ENCODE assay signal across 11 cellular contexts in genomic region chr9:114276908-114277821, GRCh38. TPM values are rescaled to one million over a fixed set of nuclear protein-coding genes. Genes with fewer than 3 reads are reported as not detected.
DNase-seq lines count a peak whose midpoint lies in the region; ATAC-seq, FAIRE-seq and TF ChIP-seq lines count a peak whose summit lies in the region.
"Had no signal": no experiment of that assay in that cellular context is flagged by ENCODE, and none has a peak within 500 bp of the region (broad histone marks: within the 10 kb centered on the region; RNA-seq: fewer than 3 reads in every experiment).

No MANE protein-coding gene starts in this region.

- intact Hi-C loops in heart left ventricle (cut with DNase I) (loop anchor here in 1 of 10 donors (10.0 kb wide), 1 partner anchor 122 kb away; the partner anchor contains the start of gene COL27A1), Right ventricle myocardium inferior (cut with DNase I) (no loop called here), left lung (cut with DNase I) (no loop called here)

- no peak overlapping the region for H3K27ac ChIP-seq in heart left ventricle
- peak overlapping the region; percentile 66 for H3K27ac ChIP-seq in brain microvascular endothelial cell
- no peak overlapping the region for H3K27ac ChIP-seq in left lung

- DNase-seq in heart left ventricle, result peak in 4 of 5 donors; percentile 6 to 30 (median 10)
- DNase-seq in Right ventricle myocardium inferior (ENCODE audit: missing footprints), result no peak
- DNase-seq in brain microvascular endothelial cell, result peak; percentile 93
- DNase-seq in left lung, result peak in 1 of 2 donors; percentile 46
- DNase-seq in urothelium cell line (ENCODE audit: low spot score), result peak; percentile 83
- DNase-seq in activated CD8-positive, alpha-beta T cell treated with anti-CD3 and anti-CD28 coated beads, Interleukin-2, amount 10 ng/mL, durations not matched to agents 7 days and 5 days, result no peak
- no peak for DNase-seq in DMS114 treated with DMSO at 0.1 percent for 48 hours (lab: John Stamatoyannopoulos, UW; ENCODE audit: unreplicated experiment)
- no peak for DNase-seq in activated CD4-positive, CD25-positive, alpha-beta regulatory T cell (lab: John Stamatoyannopoulos, UW)
- DNase-seq: anterior cingulate cortex, T-helper 9 cell had no signal

- no peaks in the 10 kb centered on the region for H3K4me1 Mint-ChIP-seq in activated CD8-positive, alpha-beta T cell treated with anti-CD3 and anti-CD28 coated beads, Interleukin-2, amount 10 ng/mL, durations not matched to agents 7 days and 5 days (ENCODE audit: low read depth)
- H3K4me1 Mint-ChIP-seq: CD4-positive, alpha-beta memory T cell had no signal

- H3K36me3 ChIP-seq in heart left ventricle, result no peaks in the 10 kb centered on the region
- no peaks in the 10 kb centered on the region for H3K36me3 ChIP-seq in brain microvascular endothelial cell (replicated peaks)
- peaks cover 0 to 4% of the 10 kb centered on the region in 2 donors for H3K36me3 ChIP-seq in left lung

- POLR2A ChIA-PET in activated CD8-positive, alpha-beta T cell treated with anti-CD3 and anti-CD28 coated beads, Interleukin-2, amount 10 ng/mL, durations not matched to agents 7 days and 5 days (lab: Charles Lee), result no interaction called here

- peak; percentile 76 for FAIRE-seq in urothelium cell line (lab: Jason Lieb, UNC)

- H3K36me3 Mint-ChIP-seq in activated CD8-positive, alpha-beta T cell treated with anti-CD3 and anti-CD28 coated beads, Interleukin-2, amount 10 ng/mL, durations not matched to agents 7 days and 5 days (ENCODE audit: low read depth), result no peaks in the 10 kb centered on the region
- H3K36me3 Mint-ChIP-seq: CD4-positive, alpha-beta memory T cell had no signal

- H3K9me3 Mint-ChIP-seq in activated CD8-positive, alpha-beta T cell treated with anti-CD3 and anti-CD28 coated beads, Interleukin-2, amount 10 ng/mL, durations not matched to agents 7 days and 5 days (ENCODE audit: insufficient read depth), result no peaks in the 10 kb centered on the region

- in situ Hi-C loops in brain microvascular endothelial cell (cut with HindIII; ENCODE audit: low pct_ligation_motif_present, low sequenced_read_pairs), result no loop called here

- no peak for TF ChIP-seq POLR2A in heart left ventricle (IDR thresholded peaks at IDR 0.05)

- no peak for TF ChIP-seq CTCF in heart left ventricle (IDR thresholded peaks at IDR 0.05)
- TF ChIP-seq CTCF in brain microvascular endothelial cell (IDR thresholded peaks at IDR 0.05; ENCODE audit: low read depth, low read length, missing control alignments), result no peak
- TF ChIP-seq CTCF in left lung (IDR thresholded peaks at IDR 0.05), result no peak

- CTCF ChIA-PET in activated CD8-positive, alpha-beta T cell treated with anti-CD3 and anti-CD28 coated beads, Interleukin-2, amount 10 ng/mL, durations not matched to agents 7 days and 5 days (lab: Charles Lee), result no interaction called here

- ATAC-seq in heart left ventricle, result no peak
- no peak for ATAC-seq in Right ventricle myocardium inferior
- ATAC-seq in left lung, result peak; percentile 52
- no peak for ATAC-seq in activated CD8-positive, alpha-beta T cell treated with anti-CD3 and anti-CD28 coated beads, Interleukin-2, amount 10 ng/mL, durations not matched to agents 7 days and 5 days

- no peak overlapping the region for H3K4me3 Mint-ChIP-seq in activated CD8-positive, alpha-beta T cell treated with anti-CD3 and anti-CD28 coated beads, Interleukin-2, amount 10 ng/mL, durations not matched to agents 7 days and 5 days
- H3K4me3 Mint-ChIP-seq: CD4-positive, alpha-beta memory T cell had no signal

- H3K27ac Mint-ChIP-seq in activated CD8-positive, alpha-beta T cell treated with anti-CD3 and anti-CD28 coated beads, Interleukin-2, amount 10 ng/mL, durations not matched to agents 7 days and 5 days, result no peak overlapping the region

- H3K4me1 ChIP-seq in heart left ventricle (peaks cover 0 to 9% (median 0%) of the 10 kb centered on the region in 12 donors), left lung (no peaks in the 10 kb centered on the region)

- no peaks in the 10 kb centered on the region for H3K27me3 ChIP-seq in heart left ventricle
- H3K27me3 ChIP-seq in brain microvascular endothelial cell (replicated peaks), result no peaks in the 10 kb centered on the region
- H3K27me3 ChIP-seq in left lung, result no peaks in the 10 kb centered on the region

- no peak overlapping the region for H3K4me3 ChIP-seq in heart left ventricle
- no peak overlapping the region for H3K4me3 ChIP-seq in brain microvascular endothelial cell (ENCODE audit: low read depth, low read length)
- no peak overlapping the region for H3K4me3 ChIP-seq in left lung

- WGBS in heart left ventricle, 4 donors, result 85 to 92% (median 91%) methylated on average over 18 of the region's 18 CpGs

- no peaks in the 10 kb centered on the region for H3K9me3 ChIP-seq in heart left ventricle
- no peaks in the 10 kb centered on the region for H3K9me3 ChIP-seq in left lung

- H3K27me3 Mint-ChIP-seq in activated CD8-positive, alpha-beta T cell treated with anti-CD3 and anti-CD28 coated beads, Interleukin-2, amount 10 ng/mL, durations not matched to agents 7 days and 5 days (ENCODE audit: low read depth), result no peaks in the 10 kb centered on the region

RNA-seq across cellular contexts. Expression of gene ORM1, which starts 45.7 kb away (rescaled TPM):
- total RNA-seq in heart left ventricle (under 1 TPM in 2 of 9 donors, not detected in 7; 0.51 to 0.80 TPM), Right ventricle myocardium inferior (0.51 TPM), left lung (10 to 100 TPM in 1 of 2 donors, 1 to 10 TPM in 1; 6.9 to 87.0 TPM)
- under 1 TPM in 1 of 2 donors, not detected in 1; 1.00 TPM for polyA plus RNA-seq in heart left ventricle
- total RNA-seq in activated CD8-positive, alpha-beta T cell treated with anti-CD3 and anti-CD28 coated beads, Interleukin-2, amount 10 ng/mL, durations not matched to agents 7 days and 5 days, result not detected
- total RNA-seq: CD4-positive, alpha-beta memory T cell had no signal
- polyA plus RNA-seq: CD4-positive, alpha-beta memory T cell had no signal

RNA-seq across cellular contexts. Expression of gene ORM2, which starts 52.5 kb away (rescaled TPM):
- total RNA-seq in heart left ventricle, result not detected
- under 1 TPM in 1 of 2 donors, not detected in 1; 0.14 TPM for polyA plus RNA-seq in heart left ventricle
- total RNA-seq in Right ventricle myocardium inferior, result not detected
- total RNA-seq in left lung, result 10 to 100 TPM in 1 of 2 donors, 1 to 10 TPM in 1; 3.4 to 29.9 TPM
- not detected for total RNA-seq in activated CD8-positive, alpha-beta T cell treated with anti-CD3 and anti-CD28 coated beads, Interleukin-2, amount 10 ng/mL, durations not matched to agents 7 days and 5 days
- total RNA-seq: CD4-positive, alpha-beta memory T cell had no signal
- polyA plus RNA-seq: CD4-positive, alpha-beta memory T cell had no signal

Comparison
In these comparisons a context has a peak if more than half of its experiments do, and no peak if none do; other contexts are left out.
1. DNase-seq: peak in heart left ventricle (4 of 5), brain microvascular endothelial cell (single experiment) and urothelium cell line (single experiment); none in Right ventricle myocardium inferior (single experiment), activated CD8-positive, alpha-beta T cell treated with anti-CD3 and anti-CD28 coated beads, Interleukin-2, amount 10 ng/mL, durations not matched to agents 7 days and 5 days (single experiment), DMS114 treated with DMSO at 0.1 percent for 48 hours (single experiment) and activated CD4-positive, CD25-positive, alpha-beta regulatory T cell (0 of 4).